In genomic region chr9:40223353-40223752, GRCh38 we compare ENCODE assay signal across 8 cellular contexts.
DNase-seq lines count a peak whose midpoint lies in the region; ATAC-seq, FAIRE-seq and TF ChIP-seq lines count a peak whose summit lies in the region.
"Not testable (repeated sequence)": the region's sequence is repeated elsewhere in the genome, so short reads cannot be mapped to it uniquely, and the experiment has no call there.

No MANE protein-coding gene starts in this region.

- TF ChIP-seq POLR2A in A549 (IDR thresholded peaks at IDR 0.05; ENCODE audit: low read length), result not testable (repeated sequence)

- H3K9me3 Mint-ChIP-seq in chondrocyte (ENCODE audit: low read depth); stimulated activated naive CD8-positive, alpha-beta T cell treated with anti-CD3 and anti-CD28 coated beads, Interleukin-15, amount 100 ng/mL, for 72 hours: not testable (repeated sequence)

- not testable (repeated sequence) for H3K4me1 Mint-ChIP-seq in chondrocyte (ENCODE audit: low read depth); stimulated activated naive CD8-positive, alpha-beta T cell treated with anti-CD3 and anti-CD28 coated beads, Interleukin-15, amount 100 ng/mL, for 72 hours

- H3K4me3 ChIP-seq in A549, result not testable (repeated sequence)

- not testable (repeated sequence) for H3K27ac ChIP-seq in A549

- not testable (repeated sequence) for H3K27ac Mint-ChIP-seq in chondrocyte (ENCODE audit: unreplicated experiment); stimulated activated naive CD8-positive, alpha-beta T cell treated with anti-CD3 and anti-CD28 coated beads, Interleukin-15, amount 100 ng/mL, for 72 hours

- intact Hi-C loops in Right ventricle myocardium superior (cut with DNase I), result not testable (repeated sequence)

- CTCF ChIA-PET in A549 (lab: Yijun Ruan, JAX), result not testable (repeated sequence)

- FAIRE-seq in A549 (lab: Jason Lieb, UNC), result not testable (repeated sequence)

- not testable (repeated sequence) for H3K4me3 Mint-ChIP-seq in chondrocyte (ENCODE audit: unreplicated experiment); stimulated activated naive CD8-positive, alpha-beta T cell treated with anti-CD3 and anti-CD28 coated beads, Interleukin-15, amount 100 ng/mL, for 72 hours

- not testable (repeated sequence) for TF ChIP-seq RAD21 in A549 (conservative IDR thresholded peaks at IDR 0.05 in 1 of 2, IDR thresholded peaks at IDR 0.05 in 1 of 2)

- H3K4me2 ChIP-seq in A549, result peak overlapping the region; percentile 41; the same call in 1 of the 3 replicates

- POLR2A ChIA-PET in A549 (lab: Yijun Ruan, JAX), result not testable (repeated sequence)

- H3K4me1 ChIP-seq in A549, result not testable (repeated sequence)

- ATAC-seq in A549; Right ventricle myocardium superior (ENCODE audit: poor library complexity); left lobe of liver; omental fat pad (ENCODE audit: low FRiP score); stimulated activated naive CD8-positive, alpha-beta T cell treated with anti-CD3 and anti-CD28 coated beads, Interleukin-15, amount 100 ng/mL, for 72 hours: not testable (repeated sequence)

- TF ChIP-seq EP300 in A549 (IDR thresholded peaks at IDR 0.05), result not testable (repeated sequence)

- WGBS in A549 (ENCODE audit: missing lambda C conversion rate), result no CpG with 5 or more reads among the region's 33 CpGs

- H3K27me3 Mint-ChIP-seq in chondrocyte (ENCODE audit: low read depth); stimulated activated naive CD8-positive, alpha-beta T cell treated with anti-CD3 and anti-CD28 coated beads, Interleukin-15, amount 100 ng/mL, for 72 hours: not testable (repeated sequence)

- not testable (repeated sequence) for H3K9me3 ChIP-seq in A549

- not testable (repeated sequence) for H3K36me3 Mint-ChIP-seq in chondrocyte (ENCODE audit: low read depth)

- TF ChIP-seq CTCF in A549 (IDR thresholded peaks at IDR 0.05); chondrocyte (IDR thresholded peaks at IDR 0.05); omental fat pad (IDR thresholded peaks at IDR 0.05): not testable (repeated sequence)

- DNase-seq in A549 (ENCODE audit: low read depth in 1 of 2, low spot score in 1 of 2), result not testable (repeated sequence)
- peak; percentile 6 for DNase-seq in activated CD4-positive, alpha-beta T cell treated with anti-CD3 and anti-CD28 coated beads for 48 hours
- DNase-seq in activated effector memory CD4-positive, alpha-beta T cell treated with anti-CD3 and anti-CD28 coated beads, Interleukin-2, amount 50 U/mL, for 16 hours, result peak; percentile 61
- peak; percentile 32 for DNase-seq in chondrocyte (ENCODE audit: low spot score)
- peak; percentile 33 for DNase-seq in Right ventricle myocardium superior
- peak; percentile 48 for DNase-seq in left lobe of liver (ENCODE audit: low spot score)
- peak; percentile 18 for DNase-seq in omental fat pad (ENCODE audit: low spot score)
- peak; percentile 9 to 13 for DNase-seq in stimulated activated naive CD8-positive, alpha-beta T cell treated with anti-CD3 and anti-CD28 coated beads, Interleukin-15, amount 100 ng/mL, for 72 hours
